ENCODE assay signal across 9 cellular contexts in the genomic region with DNA sequence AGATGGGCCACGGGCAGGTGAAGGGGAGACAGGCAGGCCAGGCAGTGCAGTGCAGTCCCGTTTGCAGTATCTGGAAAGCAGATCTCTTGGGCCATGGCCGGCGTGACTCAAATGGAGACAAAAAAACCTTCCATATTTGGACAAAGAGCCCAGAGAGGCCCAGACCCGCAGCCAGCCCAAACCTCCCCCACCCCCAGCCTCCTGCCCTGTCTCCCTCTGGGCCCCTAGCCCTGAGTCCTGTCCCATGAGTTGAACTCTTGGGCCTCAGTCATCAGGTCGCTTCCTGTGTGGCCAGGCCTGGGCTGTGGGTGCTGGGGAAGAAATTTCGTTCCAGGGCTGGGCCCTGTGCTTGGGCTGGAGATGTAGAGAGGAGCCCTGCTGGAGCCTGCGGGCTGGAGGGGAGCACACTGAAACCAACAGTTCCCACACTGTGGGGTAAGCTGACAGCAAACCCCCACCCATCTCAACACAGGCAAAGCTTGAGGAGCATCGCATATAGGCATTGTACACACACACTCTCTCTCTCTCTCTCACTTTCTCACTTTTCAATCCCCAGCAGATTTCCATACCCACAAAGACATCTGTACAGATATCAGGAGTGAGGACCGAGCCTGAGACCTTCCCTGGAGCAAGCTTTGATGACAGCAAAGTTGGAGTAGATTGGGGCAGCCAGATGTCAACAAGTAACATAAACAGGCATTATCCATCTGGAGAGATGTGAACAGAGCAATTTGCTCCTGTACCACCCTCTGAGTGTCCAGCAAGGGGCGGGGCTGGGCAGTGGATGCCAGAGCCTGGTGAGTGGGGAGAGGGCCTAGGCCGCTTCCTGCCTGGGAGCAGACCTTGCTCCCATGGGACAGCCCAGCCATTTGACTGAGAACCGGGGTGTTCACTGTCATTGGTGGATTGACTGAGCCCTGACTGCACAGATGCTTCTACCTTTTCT. TPM values are rescaled to one million over a fixed set of nuclear protein-coding genes. Genes with fewer than 3 reads are reported as not detected.
DNase-seq lines count a peak whose midpoint lies in the region; ATAC-seq and TF ChIP-seq lines count a peak whose summit lies in the region.
"Had no signal": no experiment of that assay in that cellular context is flagged by ENCODE, and none has a peak within 500 bp of the region (broad histone marks: within the 10 kb centered on the region; RNA-seq: fewer than 3 reads in every experiment).

No MANE protein-coding gene starts in this region.

- peaks cover 15 to 98% (median 69%) of the 10 kb centered on the region in 3 donors for H3K4me1 ChIP-seq in gastroesophageal sphincter
- H3K4me1 ChIP-seq in suprapubic skin, result peaks cover 55% of the 10 kb centered on the region

- DNase-seq in T-helper 1 cell (no peak), suprapubic skin (ENCODE audit: low spot score in 2 of 2) (no peak), NCI-H446 (lab: John Stamatoyannopoulos, UW) (no peak), NCI-H748 treated with DMSO at 0.1 percent for 48 hours (lab: John Stamatoyannopoulos, UW) (no peak)
- DNase-seq in activated CD8-positive, alpha-beta memory T cell treated with anti-CD3 and anti-CD28 coated beads, Interleukin-2, amount 50 U/mL, for 4 hours, result no peak
- DNase-seq: left cardiac atrium had no signal

- H3K9me3 Mint-ChIP-seq in T-helper 1 cell treated with Interleukin-12 subunit alpha and Interleukin-12 subunit beta and Interleukin-4 antibody, amounts not matched to agents 30 μg/mL and 1 μg/mL, for 36 hours, result no peaks in the 10 kb centered on the region

- no peak for TF ChIP-seq CTCF in gastroesophageal sphincter (IDR thresholded peaks at IDR 0.05)
- TF ChIP-seq CTCF in suprapubic skin (IDR thresholded peaks at IDR 0.05), result no peak

- H3K27me3 Mint-ChIP-seq in T-helper 1 cell treated with Interleukin-12 subunit alpha and Interleukin-12 subunit beta and Interleukin-4 antibody, amounts not matched to agents 30 μg/mL and 1 μg/mL, for 36 hours (ENCODE audit: low read depth), result peaks cover 7% of the 10 kb centered on the region

- ATAC-seq in HG03439 (IDR thresholded peaks at IDR 0.05; ENCODE audit: unreplicated experiment) (peak; percentile 65), gastroesophageal sphincter (peak; percentile 17)

- H3K4me3 ChIP-seq in gastroesophageal sphincter (no peak overlapping the region), suprapubic skin (no peak overlapping the region)

- TF ChIP-seq EP300 in gastroesophageal sphincter (IDR thresholded peaks at IDR 0.05) (no peak), suprapubic skin (IDR thresholded peaks at IDR 0.05) (no peak)

- H3K4me3 Mint-ChIP-seq in T-helper 1 cell treated with Interleukin-12 subunit alpha and Interleukin-12 subunit beta and Interleukin-4 antibody, amounts not matched to agents 30 μg/mL and 1 μg/mL, for 36 hours, result no peak overlapping the region

- H3K27me3 ChIP-seq in gastroesophageal sphincter, result no peaks in the 10 kb centered on the region
- H3K27me3 ChIP-seq in suprapubic skin, result no peaks in the 10 kb centered on the region

- H3K27ac Mint-ChIP-seq in T-helper 1 cell treated with Interleukin-12 subunit alpha and Interleukin-12 subunit beta and Interleukin-4 antibody, amounts not matched to agents 30 μg/mL and 1 μg/mL, for 36 hours, result peak overlapping the region; percentile 16

- peaks cover 2% of the 10 kb centered on the region for H3K4me1 Mint-ChIP-seq in T-helper 1 cell treated with Interleukin-12 subunit alpha and Interleukin-12 subunit beta and Interleukin-4 antibody, amounts not matched to agents 30 μg/mL and 1 μg/mL, for 36 hours (ENCODE audit: low read depth)

- no peaks in the 10 kb centered on the region for H3K36me3 Mint-ChIP-seq in T-helper 1 cell treated with Interleukin-12 subunit alpha and Interleukin-12 subunit beta and Interleukin-4 antibody, amounts not matched to agents 30 μg/mL and 1 μg/mL, for 36 hours (ENCODE audit: low read depth)

- TF ChIP-seq POLR2A in gastroesophageal sphincter (IDR thresholded peaks at IDR 0.05) (no peak), suprapubic skin (IDR thresholded peaks at IDR 0.05) (no peak)

- no peaks in the 10 kb centered on the region for H3K9me3 ChIP-seq in gastroesophageal sphincter
- H3K9me3 ChIP-seq in suprapubic skin, result no peaks in the 10 kb centered on the region

- H3K36me3 ChIP-seq in gastroesophageal sphincter, result no peaks in the 10 kb centered on the region
- no peaks in the 10 kb centered on the region for H3K36me3 ChIP-seq in suprapubic skin

- WGBS in gastroesophageal sphincter (ENCODE audit: low coverage in 1 of 2), 2 donors, result 36 to 71% methylated on average over 5 to 9 of the region's 13 CpGs
- 85% methylated on average over 10 of the region's 13 CpGs for WGBS in suprapubic skin

- H3K27ac ChIP-seq in gastroesophageal sphincter (peak overlapping the region; percentile 67 to 99 (median 94)), suprapubic skin (peak overlapping the region; percentile 41)

RNA-seq across cellular contexts. Expression of a gene that starts 17.2 kb away (rescaled TPM):
- 100 to 1,000 TPM in 1 of 4 donors, 10 to 100 TPM in 3; 52.5 to 169 (median 84.4) TPM for total RNA-seq in gastroesophageal sphincter
- total RNA-seq in suprapubic skin, result 10 to 100 TPM in 2 of 4 donors, 1 to 10 TPM in 2; 8.3 to 25.0 (median 9.7) TPM

RNA-seq across cellular contexts. Expression of a gene that starts 50.9 kb away (rescaled TPM):
- 1 to 10 TPM; 2.3 to 5.7 (median 3.5) TPM for total RNA-seq in gastroesophageal sphincter
- 10 to 100 TPM in 1 of 4 donors, 1 to 10 TPM in 3; 1.9 to 11.2 (median 4.2) TPM for total RNA-seq in suprapubic skin

RNA-seq across cellular contexts. Expression of a gene that starts 53.2 kb away (rescaled TPM):
- total RNA-seq in gastroesophageal sphincter, result 1 to 10 TPM; 1.8 to 2.8 (median 2.3) TPM
- under 1 TPM in 3 of 4 donors, not detected in 1; 0.38 to 0.89 (median 0.38) TPM for total RNA-seq in suprapubic skin
